22 cellular contexts compared by ENCODE assay signal in the genomic region with DNA sequence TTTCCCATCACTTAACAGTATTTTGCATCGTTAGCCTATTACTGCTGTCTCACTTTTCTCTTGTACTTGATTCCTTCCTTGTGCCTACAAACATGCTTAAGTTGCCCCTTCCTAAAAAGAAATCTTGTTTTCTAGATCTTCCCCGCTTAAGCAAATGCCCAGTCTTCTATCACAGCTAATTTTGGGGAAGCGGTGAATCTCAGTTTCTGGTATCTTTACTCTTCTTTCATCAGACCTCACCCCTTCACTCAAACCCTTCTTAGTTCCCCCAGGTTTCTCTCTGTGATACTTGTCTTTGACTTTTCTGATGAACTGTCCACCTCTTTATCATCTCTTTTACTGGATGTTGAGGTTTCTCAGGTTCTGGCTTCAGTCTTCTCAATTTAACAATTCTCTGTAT. TPM values are rescaled to one million over a fixed set of nuclear protein-coding genes. Genes with fewer than 3 reads are reported as not detected.
DNase-seq lines count a peak whose midpoint lies in the region; ATAC-seq, FAIRE-seq and TF ChIP-seq lines count a peak whose summit lies in the region.
"Had no signal": no experiment of that assay in that cellular context is flagged by ENCODE, and none has a peak within 500 bp of the region (broad histone marks: within the 10 kb centered on the region; RNA-seq: fewer than 3 reads in every experiment).

No MANE protein-coding gene starts in this region.

- H3K27me3 ChIP-seq in esophagus muscularis mucosa (no peaks in the 10 kb centered on the region), right atrium auricular region (no peaks in the 10 kb centered on the region)

- TF ChIP-seq POLR2A in GM12892 (IDR thresholded peaks at IDR 0.05; ENCODE audit: low read depth, low read length) (no peak), esophagus muscularis mucosa (IDR thresholded peaks at IDR 0.05; ENCODE audit: low read depth) (no peak)

- H3K4me3 ChIP-seq in esophagus muscularis mucosa (no peak overlapping the region), right atrium auricular region (no peak overlapping the region)

- H3K27me3 Mint-ChIP-seq in activated B cell treated with CpG ODN at 0.5 μM for 24 hours (no peaks in the 10 kb centered on the region), mesothelial cell of epicardium (ENCODE audit: low read depth) (no peaks in the 10 kb centered on the region)
- H3K27me3 Mint-ChIP-seq: CD8-positive, alpha-beta memory T cell; effector memory CD8-positive, alpha-beta T cell; T-helper 17 cell had no signal

- no peaks in the 10 kb centered on the region for H3K9me3 Mint-ChIP-seq in activated B cell treated with CpG ODN at 0.5 μM for 24 hours
- H3K9me3 Mint-ChIP-seq in mesothelial cell of epicardium: no peaks in the 10 kb centered on the region
- H3K9me3 Mint-ChIP-seq: CD8-positive, alpha-beta memory T cell; effector memory CD8-positive, alpha-beta T cell; neural crest cell had no signal

- H3K4me1 ChIP-seq in esophagus muscularis mucosa (peaks cover 41 to 93% (median 81%) of the 10 kb centered on the region in 4 donors), right atrium auricular region (peaks cover 0 to 49% of the 10 kb centered on the region in 2 donors)

- DNase-seq in GM12892 (ENCODE audit: insufficient read length) (no peak), activated B cell treated with CpG ODN at 0.5 μM for 24 hours (no peak), mesothelial cell of epicardium (ENCODE audit: low spot score in 2 of 2, unreplicated experiment in 2 of 2) (no peak), NCI-H1930 (lab: John Stamatoyannopoulos, UW) (no peak), esophagus muscularis mucosa (ENCODE audit: extremely low spot score) (no peak), right atrium auricular region (ENCODE audit: low spot score) (no peak)
- DNase-seq: activated CD4-positive, CD25-positive, alpha-beta regulatory T cell treated with anti-CD3 and anti-CD28 coated beads, Interleukin-2, amount 50 U/mL, for 72 hours; activated effector memory CD4-positive, alpha-beta T cell treated with anti-CD3 and anti-CD28 coated beads, Interleukin-2, amount 50 U/mL, for 16 hours; anterior cingulate cortex; CD8-positive, alpha-beta memory T cell; cerebellar nuclear complex; effector memory CD8-positive, alpha-beta T cell; kidney; mesendoderm; NCI-H146; NCI-H345; stimulated activated CD4-positive, alpha-beta T cell treated with anti-CD3 and anti-CD28 coated beads, Interleukin-15, amount 100 ng/mL, for 24 hours; T-helper 17 cell had no signal

- H3K27ac ChIP-seq in esophagus muscularis mucosa (replicated peaks in 1 of 4) (no peak overlapping the region), right atrium auricular region (no peak overlapping the region)

- POLR2A ChIA-PET in activated B cell treated with CpG ODN at 0.5 μM for 24 hours (lab: Charles Lee): interaction anchor here (1.6 kb wide), 1 partner anchor 15 kb away, joined by 8 read pairs; the partner anchor contains the start of gene VAPB

- peaks cover 39% of the 10 kb centered on the region for H3K4me1 Mint-ChIP-seq in activated B cell treated with CpG ODN at 0.5 μM for 24 hours
- H3K4me1 Mint-ChIP-seq in mesothelial cell of epicardium: peaks cover 19% of the 10 kb centered on the region

- intact Hi-C loops in activated B cell treated with CpG ODN at 0.5 μM for 24 hours (cut with micrococcal nuclease) (loop anchor here (2.0 kb wide), 1 partner anchor 14 kb away; the partner anchor contains the start of gene VAPB), esophagus muscularis mucosa (cut with DNase I) (no loop called here)

- H3K9me3 ChIP-seq in esophagus muscularis mucosa (no peaks in the 10 kb centered on the region), right atrium auricular region (no peaks in the 10 kb centered on the region)

- CTCF ChIA-PET in activated B cell treated with CpG ODN at 0.5 μM for 24 hours (lab: Charles Lee): no interaction called here

- H3K36me3 ChIP-seq in esophagus muscularis mucosa (no peaks in the 10 kb centered on the region), right atrium auricular region (no peaks in the 10 kb centered on the region)

- H3K27ac Mint-ChIP-seq in activated B cell treated with CpG ODN at 0.5 μM for 24 hours (no peak overlapping the region), mesothelial cell of epicardium (no peak overlapping the region)
- H3K27ac Mint-ChIP-seq: CD8-positive, alpha-beta memory T cell; effector memory CD8-positive, alpha-beta T cell; T-helper 17 cell had no signal

- TF ChIP-seq CTCF in activated B cell treated with CpG ODN at 0.5 μM for 24 hours (IDR thresholded peaks at IDR 0.05) (no peak), mesothelial cell of epicardium (IDR thresholded peaks at IDR 0.05; ENCODE audit: unreplicated experiment) (no peak), esophagus muscularis mucosa (IDR thresholded peaks at IDR 0.05) (no peak), right atrium auricular region (IDR thresholded peaks at IDR 0.05) (no peak)

- ATAC-seq in GM21367 (IDR thresholded peaks at IDR 0.05; ENCODE audit: unreplicated experiment): peak; percentile 13
- peak; percentile 28 for ATAC-seq in HG02870 (IDR thresholded peaks at IDR 0.05; ENCODE audit: unreplicated experiment)
- ATAC-seq in activated B cell treated with CpG ODN at 0.5 μM for 24 hours (ENCODE audit: low read depth): peak; percentile 12
- ATAC-seq: effector memory CD8-positive, alpha-beta T cell; T-helper 17 cell had no signal

- FAIRE-seq in GM12892 (lab: Jason Lieb, UNC): peak; percentile 42
- FAIRE-seq: kidney, urothelium cell line had no signal

- H3K4me3 Mint-ChIP-seq in activated B cell treated with CpG ODN at 0.5 μM for 24 hours: no peak overlapping the region
- no peak overlapping the region for H3K4me3 Mint-ChIP-seq in mesothelial cell of epicardium
- H3K4me3 Mint-ChIP-seq: CD8-positive, alpha-beta memory T cell; effector memory CD8-positive, alpha-beta T cell; neural crest cell; T-helper 17 cell had no signal

- no peak for TF ChIP-seq EP300 in esophagus muscularis mucosa (IDR thresholded peaks at IDR 0.05)

- 91% methylated on average over 3 of the region's 3 CpGs for whole genome bisulfite sequencing in esophagus muscularis mucosa

- H3K36me3 Mint-ChIP-seq in activated B cell treated with CpG ODN at 0.5 μM for 24 hours (ENCODE audit: low read depth): peaks cover 3% of the 10 kb centered on the region
- peaks cover 7% of the 10 kb centered on the region for H3K36me3 Mint-ChIP-seq in mesothelial cell of epicardium

RNA-seq across cellular contexts. Expression of gene VAPB, which starts 14.2 kb away (rescaled TPM):
- polyA plus RNA-seq in GM12892 (2012; ENCODE audit: missing spikeins): 23.1 TPM
- total RNA-seq in activated B cell treated with CpG ODN at 0.5 μM for 24 hours: 20.6 and 26.2 TPM in 2 replicates
- 46.7 to 52.9 TPM (median 47.5 TPM) in 3 replicates for total RNA-seq in mesothelial cell of epicardium
- 10 to 100 TPM; 24.9 to 39.0 (median 28.3) TPM for total RNA-seq in esophagus muscularis mucosa
- 10 to 100 TPM; 20.2 to 21.8 TPM for total RNA-seq in right atrium auricular region
